Comparison of ENCODE assay signal across 8 cellular contexts in genomic region chr12:95473947-95474817, GRCh38. TPM values are rescaled to one million over a fixed set of nuclear protein-coding genes. Genes with fewer than 3 reads are reported as not detected.
DNase-seq lines count a peak whose midpoint lies in the region; ATAC-seq and TF ChIP-seq lines count a peak whose summit lies in the region.

METAP2 (plus strand) TSS chr12:95474152; CDS start chr12:95474180, 28 bp downstream.

- H3K4me1 Mint-ChIP-seq in IgD-negative memory B cell, result peaks cover 25 to 36% (median 36%) of the 10 kb centered on the region in 3 donors

- peak within 1 kb of the TSS; percentile 92 for H3K4me3 ChIP-seq in epithelial cell of esophagus (ENCODE audit: low read length)
- H3K4me3 ChIP-seq in mucosa of descending colon, result peak within 1 kb of the TSS; percentile 85

- ATAC-seq in GM21529 (IDR thresholded peaks at IDR 0.05; ENCODE audit: unreplicated experiment) (peak; percentile 97), mucosa of descending colon (peak; percentile 99)

- peaks cover 9% of the 10 kb centered on the region for H3K4me1 ChIP-seq in mucosa of descending colon (ENCODE audit: low read depth)

- no peaks in the 10 kb centered on the region for H3K9me3 Mint-ChIP-seq in IgD-negative memory B cell

- peak within 1 kb of the TSS; percentile 74 to 97 (median 90) for H3K27ac Mint-ChIP-seq in IgD-negative memory B cell

- H3K36me3 ChIP-seq in mucosa of descending colon (ENCODE audit: low read depth), result no peaks in the 10 kb centered on the region

- H3K4me3 Mint-ChIP-seq in IgD-negative memory B cell, result peak within 1 kb of the TSS; percentile 97 to 100 (median 98)

- no peaks in the 10 kb centered on the region for H3K27me3 Mint-ChIP-seq in IgD-negative memory B cell

- H3K9me3 ChIP-seq in mucosa of descending colon, result no peaks in the 10 kb centered on the region

- TF ChIP-seq CTCF in epithelial cell of esophagus (IDR thresholded peaks at IDR 0.05; ENCODE audit: insufficient read depth, low read depth, low read length, missing control alignments) (no peak), mucosa of descending colon (IDR thresholded peaks at IDR 0.05) (no peak)

- H3K36me3 Mint-ChIP-seq in IgD-negative memory B cell, result peaks cover 12% of the 10 kb centered on the region

- intact Hi-C loops in mucosa of descending colon (cut with DNase I, micrococcal nuclease), result no loop called here

- DNase-seq in DMS 273 treated with DMSO at 0.1 percent for 48 hours (lab: John Stamatoyannopoulos, UW) (peak; percentile 84), OCI-M2 (lab: John Stamatoyannopoulos, UW; ENCODE audit: unreplicated experiment) (peak; percentile 22), activated T-cell treated with anti-CD3 and anti-CD28 coated beads for 4 hours (peak; percentile 91), epithelial cell of esophagus (ENCODE audit: low read depth) (peak; percentile 99), mucosa of descending colon (peak; percentile 97)
- peak; percentile 90 for DNase-seq in stimulated activated CD8-positive, alpha-beta memory T cell treated with anti-CD3 and anti-CD28 coated beads, Interleukin-4, amount 100 ng/mL, for 24 hours (ENCODE audit: low read depth)

RNA-seq across cellular contexts. Expression of gene METAP2, which starts in this region (rescaled TPM):
- polyA plus RNA-seq in IgD-negative memory B cell, result 37.5 TPM
- total RNA-seq in mucosa of descending colon, result 10 to 100 TPM; 35.2 to 67.7 (median 51.5) TPM

Comparison
In these comparisons a context has a peak if more than half of its experiments do, and no peak if none do; other contexts are left out.
1. Peak in every context shown above with its lines: DNase-seq, ATAC-seq and H3K4me3 ChIP-seq.
2. DNase-seq: peak in every context shown above with its lines; median percentile 99 in epithelial cell of esophagus; 97 in mucosa of descending colon; 91 in activated T-cell treated with anti-CD3 and anti-CD28 coated beads for 4 hours; 90 in stimulated activated CD8-positive, alpha-beta memory T cell treated with anti-CD3 and anti-CD28 coated beads, Interleukin-4, amount 100 ng/mL, for 24 hours; 84 in DMS 273 treated with DMSO at 0.1 percent for 48 hours; 22 in OCI-M2.